ENCODE assay signal across 15 cellular contexts in the genomic region with DNA sequence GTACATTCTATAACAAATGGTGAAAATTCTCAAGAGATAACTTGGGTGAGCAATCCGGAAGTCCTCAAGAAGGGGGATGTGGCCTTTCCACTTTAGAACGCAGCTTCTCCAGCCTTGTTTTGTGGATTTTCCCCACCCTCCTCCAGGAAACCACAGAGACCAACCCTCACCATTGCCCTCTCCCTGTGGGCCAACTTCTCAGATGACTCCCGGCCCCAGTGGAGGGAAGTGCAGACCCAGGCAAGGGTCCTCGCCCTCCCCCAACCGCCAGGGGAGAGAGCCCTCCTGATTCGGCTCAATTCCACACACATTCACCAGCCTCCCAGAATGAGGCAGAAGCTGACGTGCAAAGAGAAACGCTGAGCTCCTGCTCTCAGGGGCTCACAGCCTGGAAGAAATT.
"Had no signal": no experiment of that assay in that cellular context is flagged by ENCODE, and none has a peak within 500 bp of the region (broad histone marks: within the 10 kb centered on the region; RNA-seq: fewer than 3 reads in every experiment).

No MANE protein-coding gene starts in this region.

- DNase-seq: activated CD4-positive, alpha-beta T cell treated with anti-CD3 and anti-CD28 coated beads, Interleukin-2, amount 50 U/mL, for 48 hours; activated CD4-positive, CD25-positive, alpha-beta regulatory T cell treated with anti-CD3 and anti-CD28 coated beads, Interleukin-2, amount 50 U/mL, for 72 hours; activated effector memory CD4-positive, alpha-beta T cell treated with anti-CD3 and anti-CD28 coated beads, Interleukin-2, amount 50 U/mL, for 16 hours; activated T-cell treated with anti-CD3 and anti-CD28 coated beads, Interleukin-2, amount 50 U/mL, for 24 hours; central memory CD4-positive, alpha-beta T cell; colonic mucosa; left lung; mucosa of descending colon; naive thymus-derived CD4-positive, alpha-beta T cell; pancreas had no signal

- H3K4me1 ChIP-seq: colonic mucosa, gastroesophageal sphincter, left lung, pancreas, tibial artery had no signal

- H3K27me3 ChIP-seq: colonic mucosa, pancreas had no signal

- H3K4me3 Mint-ChIP-seq: activated T-cell treated with anti-CD3 and anti-CD28 coated beads, Interleukin-2, amount 50 U/mL, for 24 hours; brain; stimulated activated effector memory CD8-positive, alpha-beta T cell treated with anti-CD3 and anti-CD28 coated beads, Interleukin-12 subunit alpha, Interleukin-12 subunit beta, amount 100 ng/mL, for 72 hours had no signal

- ATAC-seq: activated naive CD4-positive, alpha-beta T cell treated with anti-CD3 and anti-CD28 coated beads, Interleukin-2, amount 50 U/mL, for 72 hours; gastroesophageal sphincter; left lung; mucosa of descending colon; naive thymus-derived CD4-positive, alpha-beta T cell; pancreas; stimulated activated effector memory CD8-positive, alpha-beta T cell treated with anti-CD3 and anti-CD28 coated beads, Interleukin-12 subunit alpha, Interleukin-12 subunit beta, amount 100 ng/mL, for 72 hours had no signal

- H3K27ac ChIP-seq: colonic mucosa, gastroesophageal sphincter, left lung, pancreas, tibial artery had no signal

- H3K4me1 Mint-ChIP-seq: stimulated activated effector memory CD8-positive, alpha-beta T cell treated with anti-CD3 and anti-CD28 coated beads, Interleukin-12 subunit alpha, Interleukin-12 subunit beta, amount 100 ng/mL, for 72 hours had no signal

- H3K4me3 ChIP-seq: colonic mucosa, gastroesophageal sphincter, left lung, mucosa of descending colon, pancreas, tibial artery had no signal

- H3K9me3 Mint-ChIP-seq: activated naive CD4-positive, alpha-beta T cell treated with anti-CD3 and anti-CD28 coated beads, Interleukin-2, amount 50 U/mL, for 72 hours; activated T-cell treated with anti-CD3 and anti-CD28 coated beads, Interleukin-2, amount 50 U/mL, for 24 hours; brain; stimulated activated effector memory CD8-positive, alpha-beta T cell treated with anti-CD3 and anti-CD28 coated beads, Interleukin-12 subunit alpha, Interleukin-12 subunit beta, amount 100 ng/mL, for 72 hours had no signal

- H3K36me3 Mint-ChIP-seq: activated naive CD4-positive, alpha-beta T cell treated with anti-CD3 and anti-CD28 coated beads, Interleukin-2, amount 50 U/mL, for 72 hours; naive thymus-derived CD4-positive, alpha-beta T cell; stimulated activated effector memory CD8-positive, alpha-beta T cell treated with anti-CD3 and anti-CD28 coated beads, Interleukin-12 subunit alpha, Interleukin-12 subunit beta, amount 100 ng/mL, for 72 hours had no signal

- H3K9me3 ChIP-seq: colonic mucosa, gastroesophageal sphincter, left lung, mucosa of descending colon, pancreas, tibial artery had no signal

- H3K36me3 ChIP-seq: colonic mucosa, gastroesophageal sphincter, left lung, pancreas, tibial artery had no signal

- H3K27me3 Mint-ChIP-seq: brain had no signal

- H3K27ac Mint-ChIP-seq: activated T-cell treated with anti-CD3 and anti-CD28 coated beads, Interleukin-2, amount 50 U/mL, for 24 hours; naive thymus-derived CD4-positive, alpha-beta T cell; stimulated activated effector memory CD8-positive, alpha-beta T cell treated with anti-CD3 and anti-CD28 coated beads, Interleukin-12 subunit alpha, Interleukin-12 subunit beta, amount 100 ng/mL, for 72 hours had no signal
